ENCODE assay signal across 1 cellular context in genomic region chr10:73627300-73627699, GRCh38.
TF ChIP-seq lines count a peak whose summit lies in the region.

No MANE protein-coding gene starts in this region.

TF ChIP-seq in GM23338, 12 proteins besides CTCF, POLR2A, EP300 and RAD21 (continued from another document):
- TF ChIP-seq ZNF462 (CRISPR knock-in tag; IDR thresholded peaks at IDR 0.05) (no peak), REST (IDR thresholded peaks at IDR 0.05; ENCODE audit: unreplicated experiment) (no peak), EZH2phosphoT487 (IDR thresholded peaks at IDR 0.05; ENCODE audit: unreplicated experiment) (no peak), ETS1 (IDR thresholded peaks at IDR 0.05) (no peak), ZNF331 (CRISPR knock-in tag; IDR thresholded peaks at IDR 0.05; ENCODE audit: low read depth) (no peak), EZH2 (IDR thresholded peaks at IDR 0.05; ENCODE audit: low read depth, unreplicated experiment) (no peak), CREB1 (CRISPR knock-in tag; IDR thresholded peaks at IDR 0.05; ENCODE audit: low read depth) (no peak), NANOG (IDR thresholded peaks at IDR 0.05; ENCODE audit: borderline replicate concordance) (no peak)
